27 cellular contexts compared by ENCODE assay signal in the genomic region with DNA sequence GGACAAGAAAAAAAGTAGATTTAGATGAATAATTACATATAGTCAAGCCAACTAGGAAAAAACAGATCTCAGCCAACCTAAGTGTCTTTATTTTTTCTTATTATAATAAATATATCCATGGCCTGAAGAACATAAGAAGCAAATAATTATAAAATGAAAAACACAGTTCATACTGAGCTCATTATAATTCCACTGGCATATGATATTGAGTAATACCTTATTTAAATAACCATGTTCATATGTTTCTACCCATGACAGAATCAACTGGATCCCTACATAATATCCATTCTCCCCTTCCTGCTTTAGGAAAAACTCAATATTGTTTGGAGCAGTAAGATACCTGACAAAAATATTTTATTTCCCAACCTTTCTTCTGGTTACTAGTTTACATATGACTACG.
"Had no signal": no experiment of that assay in that cellular context is flagged by ENCODE, and none has a peak within 500 bp of the region (broad histone marks: within the 10 kb centered on the region; RNA-seq: fewer than 3 reads in every experiment).

No MANE protein-coding gene starts in this region.

- H3K4me1 ChIP-seq: left lung, lower lobe of right lung, parathyroid adenoma, right atrium auricular region, right lobe of liver, transverse colon, upper lobe of left lung, vagina had no signal

- H3K4me2 ChIP-seq: hepatocyte, neural progenitor cell, smooth muscle cell had no signal

- H3K27ac Mint-ChIP-seq: naive thymus-derived CD8-positive, alpha-beta T cell; neural progenitor cell; stimulated activated memory B cell treated with anti-CD40 and anti-IgM and Interleukin-4, amounts not matched to agents 10 μg/mL and 1 μg/mL and 100 μg/mL, for 72 hours; stimulated activated naive CD8-positive, alpha-beta T cell treated with anti-CD3 and anti-CD28 coated beads, Interleukin-15, amount 100 ng/mL, for 72 hours had no signal

- H3K4me3 ChIP-seq: hepatocyte, left lung, lower lobe of right lung, neural progenitor cell, right atrium auricular region, right lobe of liver, smooth muscle cell, transverse colon, upper lobe of left lung, vagina had no signal

- DNase-seq: kidney glomerular epithelial cell; left cardiac atrium; left lung; lower lobe of right lung; mammary epithelial cell; mesenchymal stem cell; naive thymus-derived CD8-positive, alpha-beta T cell; occipital lobe; right lobe of liver; stimulated activated CD4-positive, alpha-beta T cell treated with anti-CD3 and anti-CD28 coated beads, Interleukin-1b, Interleukin-23, amount 100 ng/mL, for 48 hours; stimulated activated CD4-positive, alpha-beta T cell treated with anti-CD3 and anti-CD28 coated beads, Interleukin-2, amount 100 ng/mL, for 48 hours; stimulated activated CD4-positive, alpha-beta T cell treated with anti-CD3 and anti-CD28 coated beads, Interleukin-4, amount 100 ng/mL, for 4 hours; stimulated activated CD8-positive, alpha-beta memory T cell treated with anti-CD3 and anti-CD28 coated beads, Interleukin-4, amount 100 ng/mL, for 48 hours; stimulated activated naive CD4-positive, alpha-beta T cell treated with Interleukin-2 at 50 U/mL for 16 hours; stimulated activated naive CD8-positive, alpha-beta T cell treated with anti-CD3 and anti-CD28 coated beads, Interleukin-15, amount 100 ng/mL, for 72 hours; substantia nigra; transverse colon; upper lobe of left lung had no signal

- H3K27me3 ChIP-seq: hepatocyte, left lung, neural progenitor cell, neutrophil, right atrium auricular region, right lobe of liver, transverse colon, upper lobe of left lung, vagina had no signal

- H3K27me3 Mint-ChIP-seq: naive thymus-derived CD8-positive, alpha-beta T cell; stimulated activated memory B cell treated with anti-CD40 and anti-IgM and Interleukin-4, amounts not matched to agents 10 μg/mL and 1 μg/mL and 100 μg/mL, for 72 hours; stimulated activated naive CD8-positive, alpha-beta T cell treated with anti-CD3 and anti-CD28 coated beads, Interleukin-15, amount 100 ng/mL, for 72 hours had no signal

- H3K9ac ChIP-seq: neural progenitor cell, parathyroid adenoma had no signal

- H3K4me1 Mint-ChIP-seq: nephron; stimulated activated memory B cell treated with anti-CD40 and anti-IgM and Interleukin-4, amounts not matched to agents 10 μg/mL and 1 μg/mL and 100 μg/mL, for 72 hours; stimulated activated naive CD8-positive, alpha-beta T cell treated with anti-CD3 and anti-CD28 coated beads, Interleukin-15, amount 100 ng/mL, for 72 hours had no signal

- H3K27ac ChIP-seq: hepatocyte, left lung, lower lobe of right lung, neural progenitor cell, neutrophil, parathyroid adenoma, right atrium auricular region, right lobe of liver, transverse colon, upper lobe of left lung, vagina had no signal

- H3K4me3 Mint-ChIP-seq: naive thymus-derived CD8-positive, alpha-beta T cell; nephron; neural progenitor cell; stimulated activated memory B cell treated with anti-CD40 and anti-IgM and Interleukin-4, amounts not matched to agents 10 μg/mL and 1 μg/mL and 100 μg/mL, for 72 hours; stimulated activated naive CD8-positive, alpha-beta T cell treated with anti-CD3 and anti-CD28 coated beads, Interleukin-15, amount 100 ng/mL, for 72 hours had no signal

- H2AFZ ChIP-seq: hepatocyte, neural progenitor cell, parathyroid adenoma had no signal

- H3K9me3 ChIP-seq: lower lobe of right lung, neutrophil, right atrium auricular region, right lobe of liver, transverse colon, upper lobe of left lung, vagina had no signal

- H3K36me3 Mint-ChIP-seq: stimulated activated memory B cell treated with anti-CD40 and anti-IgM and Interleukin-4, amounts not matched to agents 10 μg/mL and 1 μg/mL and 100 μg/mL, for 72 hours had no signal

- H3K79me2 ChIP-seq: hepatocyte, parathyroid adenoma had no signal

- H3K36me3 ChIP-seq: left lung, lower lobe of right lung, neural progenitor cell, neutrophil, right atrium auricular region, right lobe of liver, transverse colon, upper lobe of left lung, vagina had no signal
